Comparison of ENCODE assay signal across 16 cellular contexts in the genomic region with DNA sequence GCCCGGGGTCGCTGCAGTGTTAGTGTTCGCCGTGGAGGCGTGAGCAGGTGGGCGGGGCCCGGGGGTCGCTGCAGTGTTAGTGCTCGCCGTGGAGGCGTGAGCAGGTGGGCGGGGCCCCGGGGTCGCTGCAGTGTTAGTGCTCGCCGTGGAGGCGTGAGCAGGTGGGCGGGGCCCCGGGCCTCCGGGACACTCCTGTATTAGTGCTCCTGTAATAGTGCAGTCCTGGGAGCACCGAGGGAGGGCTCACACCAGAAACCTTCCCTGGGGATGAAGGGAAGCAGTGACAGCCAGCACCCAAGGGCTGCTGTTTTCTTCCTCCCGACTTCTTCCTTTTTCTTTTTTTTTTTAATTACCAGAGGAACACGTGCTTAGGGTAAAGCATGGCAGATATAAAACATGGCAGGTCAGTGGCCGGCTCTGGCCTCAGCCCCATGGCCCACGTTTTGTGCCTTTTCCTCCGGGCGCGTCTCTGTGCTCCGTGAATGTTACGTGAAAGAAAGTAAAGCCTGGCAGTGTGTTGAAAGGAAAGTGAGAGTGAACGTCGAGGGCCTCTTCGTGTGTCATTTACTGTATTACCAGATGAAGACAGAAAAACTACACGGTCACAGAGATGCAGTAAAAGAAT. TPM values are rescaled to one million over a fixed set of nuclear protein-coding genes. Genes with fewer than 3 reads are reported as not detected.
DNase-seq lines count a peak whose midpoint lies in the region; ATAC-seq and TF ChIP-seq lines count a peak whose summit lies in the region.
"Had no signal": no experiment of that assay in that cellular context is flagged by ENCODE, and none has a peak within 500 bp of the region (broad histone marks: within the 10 kb centered on the region; RNA-seq: fewer than 3 reads in every experiment).

No MANE protein-coding gene starts in this region.

- TF ChIP-seq CTCF in AG04450 (IDR thresholded peaks at IDR 0.05; ENCODE audit: low read depth, low read length) (no peak), RWPE1 (conservative IDR thresholded peaks at IDR 0.05; ENCODE audit: low read depth) (no peak), lower lobe of right lung (IDR thresholded peaks at IDR 0.05) (no peak), vagina (IDR thresholded peaks at IDR 0.05) (no peak), type B pancreatic cell (conservative IDR thresholded peaks at IDR 0.05) (no peak)

- H3K36me3 ChIP-seq in lower lobe of right lung (peaks cover 37% of the 10 kb centered on the region), vagina (peaks cover 0 to 24% of the 10 kb centered on the region in 2 donors)

- H3K27me3 ChIP-seq in AG04450 (ENCODE audit: control insufficient read depth, insufficient read depth, low read length) (no peaks in the 10 kb centered on the region), lower lobe of right lung (ENCODE audit: low read depth) (no peaks in the 10 kb centered on the region), vagina (no peaks in the 10 kb centered on the region)
- H3K27me3 ChIP-seq: BLaER1 had no signal

- H3K4me1 ChIP-seq in lower lobe of right lung (no peaks in the 10 kb centered on the region), vagina (no peaks in the 10 kb centered on the region)
- H3K4me1 ChIP-seq: Caco-2 had no signal

- H3K27me3 Mint-ChIP-seq in activated CD4-positive, alpha-beta T cell treated with anti-CD3 and anti-CD28 coated beads, Interleukin-2, amount 10 ng/mL, durations not matched to agents 7 days and 5 days, result no peaks in the 10 kb centered on the region
- H3K27me3 Mint-ChIP-seq in type B pancreatic cell, result no peaks in the 10 kb centered on the region
- H3K27me3 Mint-ChIP-seq: CD8-positive, alpha-beta memory T cell had no signal

- H3K4me3 Mint-ChIP-seq in activated CD4-positive, alpha-beta T cell treated with anti-CD3 and anti-CD28 coated beads, Interleukin-2, amount 10 ng/mL, durations not matched to agents 7 days and 5 days, result no peak overlapping the region
- no peak overlapping the region for H3K4me3 Mint-ChIP-seq in type B pancreatic cell
- H3K4me3 Mint-ChIP-seq: CD8-positive, alpha-beta memory T cell had no signal

- peaks cover 23% of the 10 kb centered on the region for H3K36me3 Mint-ChIP-seq in activated CD4-positive, alpha-beta T cell treated with anti-CD3 and anti-CD28 coated beads, Interleukin-2, amount 10 ng/mL, durations not matched to agents 7 days and 5 days (ENCODE audit: low read depth)
- H3K36me3 Mint-ChIP-seq in type B pancreatic cell, result peaks cover 29% of the 10 kb centered on the region

- H3K4me3 ChIP-seq in AG04450 (ENCODE audit: low read depth, low read length) (no peak overlapping the region), lower lobe of right lung (no peak overlapping the region), vagina (no peak overlapping the region)
- H3K4me3 ChIP-seq: BLaER1 had no signal

- no peak for TF ChIP-seq POLR2A in vagina (IDR thresholded peaks at IDR 0.05)

- H3K27ac ChIP-seq in AG04450 (ENCODE audit: low read depth, low read length) (peak overlapping the region; percentile 21), RWPE1 (peak overlapping the region; percentile 84; the same call in 1 of the 2 replicates), lower lobe of right lung (no peak overlapping the region), vagina (no peak overlapping the region)
- H3K27ac ChIP-seq: 22Rv1, BLaER1 had no signal

- no peak for DNase-seq in activated CD4-positive, alpha-beta T cell treated with anti-CD3 and anti-CD28 coated beads, Interleukin-2, amount 10 ng/mL, durations not matched to agents 7 days and 5 days
- DNase-seq in activated CD4-positive, alpha-beta T cell treated with anti-CD3 and anti-CD28 coated beads, Interleukin-2, amount 50 U/mL, for 4 hours, result no peak
- no peak for DNase-seq in AG04450 (ENCODE audit: low read depth, low spot score)
- DNase-seq in RWPE1 (ENCODE audit: low spot score), result no peak
- peak; percentile 19 for DNase-seq in lower lobe of right lung
- DNase-seq in vagina (ENCODE audit: extremely low spot score in 2 of 2), result no peak
- DNase-seq in NCI-H226, result no peak
- no peak for DNase-seq in type B pancreatic cell (ENCODE audit: extremely low spot score, unreplicated experiment)
- DNase-seq: AML-193; Caco-2; CD8-positive, alpha-beta memory T cell; GF-D8; HCEC 1CT had no signal

- no peak for ATAC-seq in lower lobe of right lung

- H3K9me3 ChIP-seq in AG04450 (ENCODE audit: control insufficient read depth, insufficient read depth, low read length) (peaks cover 3% of the 10 kb centered on the region; the same call in 1 of the 2 replicates), lower lobe of right lung (no peaks in the 10 kb centered on the region), vagina (no peaks in the 10 kb centered on the region)
- H3K9me3 ChIP-seq: BLaER1, Caco-2 had no signal

- H3K4me1 Mint-ChIP-seq in activated CD4-positive, alpha-beta T cell treated with anti-CD3 and anti-CD28 coated beads, Interleukin-2, amount 10 ng/mL, durations not matched to agents 7 days and 5 days, result peaks cover 2% of the 10 kb centered on the region
- H3K4me1 Mint-ChIP-seq in type B pancreatic cell (ENCODE audit: unreplicated experiment), result peaks cover 12% of the 10 kb centered on the region

- intact Hi-C loops in lower lobe of right lung (cut with DNase I) (no loop called here), vagina (cut with DNase I) (no loop called here)

- H3K9me3 Mint-ChIP-seq in activated CD4-positive, alpha-beta T cell treated with anti-CD3 and anti-CD28 coated beads, Interleukin-2, amount 10 ng/mL, durations not matched to agents 7 days and 5 days, result no peaks in the 10 kb centered on the region
- H3K9me3 Mint-ChIP-seq in type B pancreatic cell, result no peaks in the 10 kb centered on the region
- H3K9me3 Mint-ChIP-seq: CD8-positive, alpha-beta memory T cell had no signal

- CTCF ChIA-PET in activated CD4-positive, alpha-beta T cell treated with anti-CD3 and anti-CD28 coated beads, Interleukin-2, amount 10 ng/mL, durations not matched to agents 7 days and 5 days (lab: Charles Lee), result no interaction called here
- CTCF ChIA-PET in AG04450 (lab: Charles Lee) (no interaction called here), RWPE1 (lab: Yijun Ruan, JAX) (no interaction called here)

- H3K27ac Mint-ChIP-seq in activated CD4-positive, alpha-beta T cell treated with anti-CD3 and anti-CD28 coated beads, Interleukin-2, amount 10 ng/mL, durations not matched to agents 7 days and 5 days, result peak overlapping the region; percentile 7
- no peak overlapping the region for H3K27ac Mint-ChIP-seq in type B pancreatic cell

- POLR2A ChIA-PET in activated CD4-positive, alpha-beta T cell treated with anti-CD3 and anti-CD28 coated beads, Interleukin-2, amount 10 ng/mL, durations not matched to agents 7 days and 5 days (lab: Charles Lee), result no interaction called here
- POLR2A ChIA-PET in AG04450 (lab: Yijun Ruan, JAX), result no interaction called here
- POLR2A ChIA-PET in RWPE1 (lab: Yijun Ruan, JAX; ENCODE audit: low non-redundant PET), result no interaction called here

RNA-seq across cellular contexts. Expression of a gene that starts 42.0 kb away (rescaled TPM):
- 10 to 100 TPM; 34.9 to 36.8 TPM for total RNA-seq in activated CD4-positive, alpha-beta T cell treated with anti-CD3 and anti-CD28 coated beads, Interleukin-2, amount 10 ng/mL, durations not matched to agents 7 days and 5 days
- polyA plus RNA-seq in AG04450 (2011; rRNA removed), result 37.2 and 44.2 TPM in 2 replicates
- 49.1 and 74.2 TPM in 2 replicates for polyA minus RNA-seq in AG04450 (2011; rRNA and poly(A)+ RNA removed)
- 44.8 TPM for total RNA-seq in lower lobe of right lung
- 64.8 TPM for total RNA-seq in vagina
- total RNA-seq in type B pancreatic cell (ENCODE audit: low replicate concordance), result 64.3 and 66.7 TPM in 2 replicates

RNA-seq across cellular contexts. Expression of a gene that starts 58.7 kb away (rescaled TPM):
- total RNA-seq in activated CD4-positive, alpha-beta T cell treated with anti-CD3 and anti-CD28 coated beads, Interleukin-2, amount 10 ng/mL, durations not matched to agents 7 days and 5 days, result under 1 TPM in 1 of 2 experiments, not detected in 1; 0.35 TPM
- polyA plus RNA-seq in AG04450 (2011; rRNA removed), result 0.11 TPM in 1 of 2 replicates, not detected in the other
- not detected in 2 replicates for polyA minus RNA-seq in AG04450 (2011; rRNA and poly(A)+ RNA removed)
- total RNA-seq in lower lobe of right lung, result 31.5 TPM
- total RNA-seq in vagina, result 11.0 TPM
- 2.5 and 3.3 TPM in 2 replicates for total RNA-seq in type B pancreatic cell (ENCODE audit: low replicate concordance)
- total RNA-seq: H4 had no signal

Comparison
In these comparisons a context has a peak if more than half of its experiments do, and no peak if none do; other contexts are left out.
1. H3K27ac ChIP-seq: peak in AG04450 (single experiment) and RWPE1 (single experiment); none in lower lobe of right lung (single experiment) and vagina (single experiment).